ENCODE assay signal across 20 cellular contexts in the genomic region with DNA sequence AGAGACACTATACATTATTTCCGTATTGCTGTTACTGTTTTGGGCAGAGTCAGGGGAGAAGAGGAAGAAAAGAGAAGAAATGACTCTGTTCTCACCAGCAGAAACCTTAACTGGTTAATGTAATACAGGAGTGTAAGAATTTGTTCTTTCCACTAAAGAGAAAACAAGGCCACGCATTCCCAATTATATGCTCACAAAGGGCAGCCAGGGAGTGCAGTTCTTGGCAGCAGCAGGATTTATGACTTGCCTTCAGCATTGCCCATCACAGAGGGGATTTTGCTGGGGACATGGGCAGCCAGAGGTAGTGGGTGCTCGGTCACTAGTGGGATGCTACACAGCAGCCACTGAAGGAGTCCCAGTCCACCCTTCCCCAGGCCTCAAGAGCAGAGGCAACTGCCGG.
"Had no signal": no experiment of that assay in that cellular context is flagged by ENCODE, and none has a peak within 500 bp of the region (broad histone marks: within the 10 kb centered on the region; RNA-seq: fewer than 3 reads in every experiment).

No MANE protein-coding gene starts in this region.

- H3K4me1 ChIP-seq: body of pancreas, colonic mucosa, left ventricle myocardium inferior, prostate gland had no signal

- H3K4me3 ChIP-seq: body of pancreas, colonic mucosa, esophagus squamous epithelium, left ventricle myocardium inferior, prostate gland, smooth muscle cell had no signal

- H3K27me3 ChIP-seq: body of pancreas, colonic mucosa, esophagus squamous epithelium had no signal

- DNase-seq: activated CD4-positive, alpha-beta T cell treated with anti-CD3 and anti-CD28 coated beads for 1 hour; activated CD4-positive, alpha-beta T cell treated with anti-CD3 and anti-CD28 coated beads, Interleukin-2, amount 50 U/mL, for 4 hours; activated naive CD4-positive, alpha-beta T cell treated with anti-CD3 and anti-CD28 coated beads, Interleukin-2, amount 10 ng/mL, durations not matched to agents 7 days and 5 days; body of pancreas; central memory CD4-positive, alpha-beta T cell; colonic mucosa; effector CD4-positive, alpha-beta T cell; esophagus squamous epithelium; hypothalamus; kidney; left ventricle myocardium inferior; right cardiac atrium; stimulated activated CD4-positive, alpha-beta T cell treated with anti-CD3 and anti-CD28 coated beads, Interleukin-4, amount 100 ng/mL, for 4 hours; stimulated activated CD8-positive, alpha-beta memory T cell treated with anti-CD3 and anti-CD28 coated beads, Interleukin-4, amount 100 ng/mL, for 48 hours; stimulated activated naive CD4-positive, alpha-beta T cell treated with Interleukin-2 at 50 U/mL for 16 hours; trophoblast cell had no signal

- H3K27me3 Mint-ChIP-seq: activated naive CD4-positive, alpha-beta T cell treated with anti-CD3 and anti-CD28 coated beads, Interleukin-2, amount 10 ng/mL, durations not matched to agents 7 days and 5 days; memory B cell; natural killer cell treated with Interleukin-12 subunit alpha and Interleukin-12 subunit beta and Interleukin-15 and Interleukin-18, amount 100 ng/mL, for 72 hours had no signal

- ATAC-seq: body of pancreas; natural killer cell treated with Interleukin-12 subunit alpha and Interleukin-12 subunit beta and Interleukin-15 and Interleukin-18, amount 100 ng/mL, for 72 hours; right cardiac atrium had no signal

- H3K27ac ChIP-seq: body of pancreas, colonic mucosa, esophagus squamous epithelium, left ventricle myocardium inferior, prostate gland had no signal

- H3K9me3 ChIP-seq: body of pancreas, colonic mucosa, esophagus squamous epithelium, prostate gland had no signal

- H3K36me3 ChIP-seq: colonic mucosa, left ventricle myocardium inferior, prostate gland had no signal

- H3K27ac Mint-ChIP-seq: activated naive CD4-positive, alpha-beta T cell treated with anti-CD3 and anti-CD28 coated beads, Interleukin-2, amount 10 ng/mL, durations not matched to agents 7 days and 5 days; memory B cell; natural killer cell treated with Interleukin-12 subunit alpha and Interleukin-12 subunit beta and Interleukin-15 and Interleukin-18, amount 100 ng/mL, for 72 hours had no signal

- H3K4me3 Mint-ChIP-seq: activated naive CD4-positive, alpha-beta T cell treated with anti-CD3 and anti-CD28 coated beads, Interleukin-2, amount 10 ng/mL, durations not matched to agents 7 days and 5 days; memory B cell; natural killer cell treated with Interleukin-12 subunit alpha and Interleukin-12 subunit beta and Interleukin-15 and Interleukin-18, amount 100 ng/mL, for 72 hours had no signal
